9 cellular contexts compared by ENCODE assay signal in genomic region chr17:35969558-35970442, GRCh38. TPM values are rescaled to one million over a fixed set of nuclear protein-coding genes. Genes with fewer than 3 reads are reported as not detected.
DNase-seq lines count a peak whose midpoint lies in the region; ATAC-seq and TF ChIP-seq lines count a peak whose summit lies in the region.
"Had no signal": no experiment of that assay in that cellular context is flagged by ENCODE, and none has a peak within 500 bp of the region (broad histone marks: within the 10 kb centered on the region; RNA-seq: fewer than 3 reads in every experiment).

No MANE protein-coding gene starts in this region.

- H2AFZ ChIP-seq in OCI-LY7 (ENCODE audit: low read length) (no peak overlapping the region), fibroblast of lung (ENCODE audit: low read length) (no peak overlapping the region)

- intact Hi-C loops in OCI-LY7 (cut with micrococcal nuclease; ENCODE audit: unreplicated experiment): loop anchor here (1.0 to 10.0 kb wide), 2 partner anchors 105 to 180 kb away; no protein-coding TSS in a partner anchor

- peaks cover 7 to 16% (median 8%) of the 10 kb centered on the region in 3 donors for H3K4me1 Mint-ChIP-seq in CD8-positive, alpha-beta memory T cell
- H3K4me1 Mint-ChIP-seq in activated T-cell treated with anti-CD3 and anti-CD28 coated beads, Interleukin-2, amount 50 U/mL, for 24 hours (ENCODE audit: low read depth): peaks cover 16% of the 10 kb centered on the region
- H3K4me1 Mint-ChIP-seq in nephron progenitor cell: peaks cover 25% of the 10 kb centered on the region

- no TSS peak for BruUV-seq in OCI-LY7 (replicated peaks; lab: Mats Ljungman, UMichigan)

- DNase-seq in CD8-positive, alpha-beta memory T cell: peak; percentile 45 to 80 (median 68)
- DNase-seq in HUDEP-2 (lab: John Stamatoyannopoulos, UW; ENCODE audit: unreplicated experiment in 76 of 76) (peak in 56 of 76 experiments; percentile 2 to 71 (median 39)), OCI-LY7 (ENCODE audit: low spot score) (peak; percentile 77), fibroblast of lung (ENCODE audit: low read depth in 2 of 2) (peak; percentile 57 to 81), nephron progenitor cell (peak; percentile 85)
- peak; percentile 73 for DNase-seq in activated T-cell treated with anti-CD3 and anti-CD28 coated beads, Interleukin-2, amount 50 U/mL, for 24 hours
- peak; percentile 79 for DNase-seq in stimulated activated naive CD8-positive, alpha-beta T cell treated with anti-CD3 and anti-CD28 coated beads, Interleukin-15, Interleukin-2, amounts not matched to agents 100 U/mL and 50 U/mL, for 24 hours

- no peak for ATAC-seq in stimulated activated naive CD8-positive, alpha-beta T cell treated with anti-CD3 and anti-CD28 coated beads, Interleukin-15, Interleukin-2, amounts not matched to agents 100 U/mL and 50 U/mL, for 24 hours
- ATAC-seq in HG03045 (IDR thresholded peaks at IDR 0.05; ENCODE audit: unreplicated experiment): no peak

- no peak overlapping the region for H3K4me3 ChIP-seq in CD8-positive, alpha-beta memory T cell (ENCODE audit: low read length)
- H3K4me3 ChIP-seq in OCI-LY7 (ENCODE audit: low read depth, low read length, poor library complexity, severe bottlenecking): no peak overlapping the region
- H3K4me3 ChIP-seq in fibroblast of lung (replicated peaks in 1 of 4; ENCODE audit: control extremely low read depth in 1 of 4, insufficient read depth in 1 of 4, low read depth in 3 of 4, low read length in 4 of 4): no peak overlapping the region

- no peak overlapping the region for H3K9ac ChIP-seq in fibroblast of lung (ENCODE audit: insufficient read depth, low read length)

- TF ChIP-seq CTCF in OCI-LY7 (conservative IDR thresholded peaks at IDR 0.05; ENCODE audit: low read length): peak; percentile 94
- TF ChIP-seq CTCF in fibroblast of lung (conservative IDR thresholded peaks at IDR 0.05 in 1 of 2, IDR thresholded peaks at IDR 0.05 in 1 of 2; ENCODE audit: low read depth in 1 of 2, low read length in 2 of 2): peak; percentile 64 to 75
- peak; percentile 82 for TF ChIP-seq CTCF in nephron progenitor cell (IDR thresholded peaks at IDR 0.05)

- H3K36me3 Mint-ChIP-seq in CD8-positive, alpha-beta memory T cell: no peaks in the 10 kb centered on the region
- no peaks in the 10 kb centered on the region for H3K36me3 Mint-ChIP-seq in activated T-cell treated with anti-CD3 and anti-CD28 coated beads, Interleukin-2, amount 50 U/mL, for 24 hours (ENCODE audit: low read depth)
- no peaks in the 10 kb centered on the region for H3K36me3 Mint-ChIP-seq in nephron progenitor cell (ENCODE audit: low read depth)
- H3K36me3 Mint-ChIP-seq: IgD-negative memory B cell had no signal

- H3K27ac ChIP-seq in CD8-positive, alpha-beta memory T cell (ENCODE audit: low read depth, low read length): no peak overlapping the region
- H3K27ac ChIP-seq in OCI-LY7 (ENCODE audit: low read depth, low read length, poor library complexity, severe bottlenecking): no peak overlapping the region
- no peak overlapping the region for H3K27ac ChIP-seq in fibroblast of lung (ENCODE audit: insufficient read depth, low read length)

- H3K4me2 ChIP-seq in OCI-LY7 (ENCODE audit: low read length) (no peak overlapping the region), fibroblast of lung (ENCODE audit: extremely low read depth, insufficient read depth, low read length) (no peak overlapping the region)

- H3K27me3 Mint-ChIP-seq in CD8-positive, alpha-beta memory T cell: no peaks in the 10 kb centered on the region
- no peaks in the 10 kb centered on the region for H3K27me3 Mint-ChIP-seq in activated T-cell treated with anti-CD3 and anti-CD28 coated beads, Interleukin-2, amount 50 U/mL, for 24 hours
- peaks cover 7% of the 10 kb centered on the region for H3K27me3 Mint-ChIP-seq in nephron progenitor cell (ENCODE audit: low read depth, poor library complexity)

- POLR2A ChIA-PET in CD8-positive, alpha-beta memory T cell (lab: Charles Lee): interaction anchor here (0.5 to 0.7 kb wide), 2 partner anchors 228 to 505 kb away, joined by 3 to 6 read pairs; no protein-coding TSS in a partner anchor
- POLR2A ChIA-PET in OCI-LY7 (lab: Charles Lee): interaction anchor here (0.7 kb wide), 1 partner anchor 173 kb away, joined by 3 read pairs; no protein-coding TSS in a partner anchor

- H3K27ac Mint-ChIP-seq in CD8-positive, alpha-beta memory T cell: peak overlapping the region in 2 of 8 donors; percentile 3 to 73
- H3K27ac Mint-ChIP-seq in activated T-cell treated with anti-CD3 and anti-CD28 coated beads, Interleukin-2, amount 50 U/mL, for 24 hours: peak overlapping the region; percentile 47
- no peak overlapping the region for H3K27ac Mint-ChIP-seq in nephron progenitor cell
- H3K27ac Mint-ChIP-seq: IgD-negative memory B cell had no signal

- H3K9me2 ChIP-seq in OCI-LY7 (ENCODE audit: insufficient read depth, low read length): no peaks in the 10 kb centered on the region

- no peak overlapping the region for H3K4me3 Mint-ChIP-seq in CD8-positive, alpha-beta memory T cell
- H3K4me3 Mint-ChIP-seq in activated T-cell treated with anti-CD3 and anti-CD28 coated beads, Interleukin-2, amount 50 U/mL, for 24 hours: no peak overlapping the region
- no peak overlapping the region for H3K4me3 Mint-ChIP-seq in nephron progenitor cell
- H3K4me3 Mint-ChIP-seq: IgD-negative memory B cell had no signal

- H3K79me2 ChIP-seq in OCI-LY7 (ENCODE audit: insufficient read depth, low read depth, low read length) (no peaks in the 10 kb centered on the region), fibroblast of lung (ENCODE audit: control insufficient read depth, insufficient read depth, low read length) (no peaks in the 10 kb centered on the region)

- no peaks in the 10 kb centered on the region for H4K20me1 ChIP-seq in OCI-LY7 (ENCODE audit: insufficient read depth, low read length)
- H4K20me1 ChIP-seq in fibroblast of lung (ENCODE audit: control insufficient read depth, extremely low read depth, insufficient read depth, low read length): no peaks in the 10 kb centered on the region

- H3K36me3 ChIP-seq in CD8-positive, alpha-beta memory T cell (ENCODE audit: insufficient read depth, low read length): no peaks in the 10 kb centered on the region
- H3K36me3 ChIP-seq in OCI-LY7 (ENCODE audit: insufficient read depth, low read length): no peaks in the 10 kb centered on the region
- no peaks in the 10 kb centered on the region for H3K36me3 ChIP-seq in fibroblast of lung (ENCODE audit: control insufficient read depth, insufficient read depth, low read length)

- H3K4me1 ChIP-seq in CD8-positive, alpha-beta memory T cell (ENCODE audit: insufficient read depth, low read length): no peaks in the 10 kb centered on the region
- H3K4me1 ChIP-seq in OCI-LY7 (ENCODE audit: insufficient read depth, low read length, poor library complexity, severe bottlenecking) (no peaks in the 10 kb centered on the region), fibroblast of lung (ENCODE audit: control insufficient read depth, extremely low read depth, insufficient read depth, low read length) (no peaks in the 10 kb centered on the region)

- H3K9me3 Mint-ChIP-seq in CD8-positive, alpha-beta memory T cell: no peaks in the 10 kb centered on the region
- H3K9me3 Mint-ChIP-seq in activated T-cell treated with anti-CD3 and anti-CD28 coated beads, Interleukin-2, amount 50 U/mL, for 24 hours: no peaks in the 10 kb centered on the region
- no peaks in the 10 kb centered on the region for H3K9me3 Mint-ChIP-seq in nephron progenitor cell
- H3K9me3 Mint-ChIP-seq: IgD-negative memory B cell had no signal

- H3K27me3 ChIP-seq in CD8-positive, alpha-beta memory T cell (ENCODE audit: insufficient read depth, low read length, poor library complexity, severe bottlenecking): no peaks in the 10 kb centered on the region
- peaks cover 2% of the 10 kb centered on the region for H3K27me3 ChIP-seq in fibroblast of lung (ENCODE audit: control insufficient read depth, insufficient read depth, low read length)

- H3K9me3 ChIP-seq in CD8-positive, alpha-beta memory T cell (ENCODE audit: low read length): no peaks in the 10 kb centered on the region
- no peaks in the 10 kb centered on the region for H3K9me3 ChIP-seq in OCI-LY7 (ENCODE audit: low read length)
- H3K9me3 ChIP-seq in fibroblast of lung (ENCODE audit: control insufficient read depth, insufficient read depth, low read depth, low read length): no peaks in the 10 kb centered on the region

- CTCF ChIA-PET in CD8-positive, alpha-beta memory T cell (lab: Charles Lee): interaction anchor here (0.7 to 13.2 kb wide), 19 partner anchors 11 to 214 kb away, joined by 3 to 212 read pairs (median 5); partner anchors contain the start of genes CCL16 and TAF15
- CTCF ChIA-PET in OCI-LY7 (lab: Charles Lee; ENCODE audit: unreplicated experiment): interaction anchor here (0.6 to 1.4 kb wide), 3 partner anchors 105 to 179 kb away, joined by 3 to 7 read pairs (median 4); no protein-coding TSS in a partner anchor

RNA-seq across cellular contexts. Expression of gene CCL16, which starts 11.5 kb away (rescaled TPM):
- total RNA-seq in CD8-positive, alpha-beta memory T cell: not detected
- polyA plus RNA-seq in CD8-positive, alpha-beta memory T cell: not detected
- total RNA-seq in OCI-LY7 (2014; rRNA removed; shearing (Covaris generic)): not detected in 2 replicates
- not detected in 2 replicates for total RNA-seq in OCI-LY7 (2022)
- total RNA-seq in fibroblast of lung: not detected in 2 replicates
- not detected in 2 replicates for polyA plus RNA-seq in fibroblast of lung
- not detected in 2 replicates for polyA plus RNA-seq in fibroblast of lung (2012)
- not detected in 2 replicates for polyA minus RNA-seq in fibroblast of lung (ENCODE audit: low replicate concordance)
- polyA plus RNA-seq: IgD-negative memory B cell had no signal

RNA-seq across cellular contexts. Expression of gene CCL14, which starts 16.7 kb away (rescaled TPM):
- total RNA-seq in CD8-positive, alpha-beta memory T cell: not detected
- not detected for polyA plus RNA-seq in CD8-positive, alpha-beta memory T cell
- total RNA-seq in OCI-LY7 (2014; rRNA removed; shearing (Covaris generic)): not detected in 2 replicates
- total RNA-seq in OCI-LY7 (2022) (not detected in 2 replicates), fibroblast of lung (not detected in 2 replicates)
- not detected in 2 replicates for polyA plus RNA-seq in fibroblast of lung
- not detected in 2 replicates for polyA plus RNA-seq in fibroblast of lung (2012)
- polyA minus RNA-seq in fibroblast of lung (ENCODE audit: low replicate concordance): not detected in 2 replicates
- polyA plus RNA-seq: IgD-negative memory B cell had no signal

RNA-seq across cellular contexts. Expression of gene LYZL6, which starts 26.3 kb away (rescaled TPM):
- total RNA-seq in CD8-positive, alpha-beta memory T cell: not detected
- not detected for polyA plus RNA-seq in CD8-positive, alpha-beta memory T cell
- total RNA-seq in OCI-LY7 (2014; rRNA removed; shearing (Covaris generic)): not detected in 2 replicates
- total RNA-seq in OCI-LY7 (2022): not detected in 2 replicates
- total RNA-seq in fibroblast of lung: not detected in 2 replicates
- not detected in 2 replicates for polyA plus RNA-seq in fibroblast of lung
- not detected in 2 replicates for polyA plus RNA-seq in fibroblast of lung (2012)
- not detected in 2 replicates for polyA minus RNA-seq in fibroblast of lung (ENCODE audit: low replicate concordance)
- polyA plus RNA-seq: IgD-negative memory B cell had no signal

RNA-seq across cellular contexts. Expression of gene CCL15, which starts 31.6 kb away (rescaled TPM):
- total RNA-seq in CD8-positive, alpha-beta memory T cell: not detected
- not detected for polyA plus RNA-seq in CD8-positive, alpha-beta memory T cell
- not detected in 2 replicates for total RNA-seq in OCI-LY7 (2014; rRNA removed; shearing (Covaris generic))
- total RNA-seq in OCI-LY7 (2022) (not detected in 2 replicates), fibroblast of lung (not detected in 2 replicates)
- not detected in 2 replicates for polyA plus RNA-seq in fibroblast of lung
- not detected in 2 replicates for polyA plus RNA-seq in fibroblast of lung (2012)
- not detected in 2 replicates for polyA minus RNA-seq in fibroblast of lung (ENCODE audit: low replicate concordance)
- polyA plus RNA-seq: IgD-negative memory B cell had no signal

RNA-seq across cellular contexts. Expression of gene RDM1, which starts 39.2 kb away (rescaled TPM):
- 1 to 10 TPM; 2.5 to 3.1 TPM for total RNA-seq in CD8-positive, alpha-beta memory T cell
- 2.8 TPM for polyA plus RNA-seq in CD8-positive, alpha-beta memory T cell
- total RNA-seq in OCI-LY7 (2014; rRNA removed; shearing (Covaris generic)): 3.3 and 4.1 TPM in 2 replicates
- total RNA-seq in OCI-LY7 (2022) (11.0 and 16.4 TPM in 2 replicates), fibroblast of lung (under 0.01 and 0.83 TPM in 2 replicates)
- 0.48 and 0.75 TPM in 2 replicates for polyA plus RNA-seq in fibroblast of lung
- polyA plus RNA-seq in fibroblast of lung (2012): 0.41 and 0.83 TPM in 2 replicates
- polyA minus RNA-seq in fibroblast of lung (ENCODE audit: low replicate concordance): not detected in 2 replicates
- polyA plus RNA-seq: IgD-negative memory B cell had no signal
